ENCODE assay signal across 8 cellular contexts in the genomic region with DNA sequence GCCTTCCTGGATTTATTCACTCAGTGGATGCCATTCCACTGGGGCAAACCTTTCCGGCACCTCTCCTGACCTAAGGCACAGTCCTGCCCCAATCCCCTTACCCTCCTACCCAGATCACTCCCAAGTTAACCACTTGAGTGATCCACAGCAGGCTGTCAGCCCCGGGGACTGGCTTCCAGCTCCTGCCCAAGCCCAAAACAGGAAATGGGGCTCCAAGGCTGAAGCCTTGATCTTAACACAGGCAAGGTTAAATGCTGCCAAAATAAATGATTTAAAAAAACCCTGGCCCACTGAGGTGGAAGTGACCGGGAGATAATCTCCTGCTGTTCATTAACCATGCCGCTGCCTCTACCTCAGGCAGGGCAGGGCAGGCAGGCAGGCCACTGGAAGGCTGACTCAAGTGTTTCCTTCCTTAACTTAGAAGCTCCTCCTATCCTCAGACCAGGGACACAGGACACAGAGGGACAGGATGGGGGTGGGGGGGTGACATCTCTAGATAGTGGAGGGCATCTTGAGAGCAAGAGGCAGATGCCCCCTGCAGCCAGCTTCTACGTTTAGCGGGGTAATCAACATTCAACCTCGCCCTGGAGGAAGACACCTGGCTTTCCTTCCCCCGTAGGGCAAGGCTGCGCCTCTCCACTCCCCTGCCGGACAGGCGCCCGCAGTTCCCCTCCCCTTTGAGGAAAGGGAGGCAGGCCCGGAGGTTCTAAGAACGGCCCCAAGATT. TPM values are rescaled to one million over a fixed set of nuclear protein-coding genes. Genes with fewer than 3 reads are reported as not detected.
A peak's percentile ranks its signal among the peaks of the same experiment; 100 is the strongest.
DNase-seq lines count a peak whose midpoint lies in the region; ATAC-seq, FAIRE-seq and TF ChIP-seq lines count a peak whose summit lies in the region.

No MANE protein-coding gene starts in this region.

- H3K9me3 Mint-ChIP-seq in HFFc6 (no peaks in the 10 kb centered on the region), nephron progenitor cell (peaks cover 11% of the 10 kb centered on the region)

- in situ Hi-C loops in GM13976 (cut with MboI; ENCODE audit: low sequenced_read_pairs, unreplicated experiment): no loop called here

- no peak for FAIRE-seq in GM19239 (lab: Jason Lieb, UNC)

- H3K36me3 Mint-ChIP-seq in HFFc6 (ENCODE audit: low read depth) (peaks cover 15% of the 10 kb centered on the region), nephron progenitor cell (ENCODE audit: low read depth) (no peaks in the 10 kb centered on the region)

- H3K27ac Mint-ChIP-seq in HFFc6 (peak overlapping the region; percentile 99), nephron progenitor cell (no peak overlapping the region)

- no peak for ATAC-seq in GM21723 (IDR thresholded peaks at IDR 0.05; ENCODE audit: unreplicated experiment)

- DNase-seq in AG09309 (ENCODE audit: low read depth) (no peak), HFFc6 (peak; percentile 42), fibroblast of mammary gland (ENCODE audit: low read depth) (peak; percentile 35), nephron progenitor cell (peak; percentile 15), GM13976 (ENCODE audit: low spot score) (no peak), GM19239 (ENCODE audit: insufficient read length, low spot score) (no peak)
- peak; percentile 12 to 23 for DNase-seq in activated CD4-positive, alpha-beta T cell treated with anti-CD3 and anti-CD28 coated beads, Interleukin-2, amount 50 U/mL, for 48 hours

- H3K4me3 Mint-ChIP-seq in HFFc6: peak overlapping the region; percentile 100
- peak overlapping the region; percentile 86 for H3K4me3 Mint-ChIP-seq in nephron progenitor cell

- H3K4me1 Mint-ChIP-seq in HFFc6 (ENCODE audit: low read depth) (peaks cover 66% of the 10 kb centered on the region), nephron progenitor cell (peaks cover 23% of the 10 kb centered on the region)

- no peaks in the 10 kb centered on the region; the same call in 1 of the 2 replicates for H3K27me3 Mint-ChIP-seq in HFFc6 (ENCODE audit: insufficient read depth)
- peaks cover 60% of the 10 kb centered on the region for H3K27me3 Mint-ChIP-seq in nephron progenitor cell (ENCODE audit: low read depth, poor library complexity)

- TF ChIP-seq CTCF in AG09309 (IDR thresholded peaks at IDR 0.05; ENCODE audit: control insufficient read depth, insufficient read depth, low read depth, low read length, missing control alignments) (no peak), HFFc6 (IDR thresholded peaks at IDR 0.05) (no peak), fibroblast of mammary gland (conservative IDR thresholded peaks at IDR 0.05; ENCODE audit: control insufficient read depth, insufficient read depth, low read depth, low read length) (no peak), nephron progenitor cell (IDR thresholded peaks at IDR 0.05) (no peak), GM13976 (IDR thresholded peaks at IDR 0.05; ENCODE audit: borderline replicate concordance, control extremely low read depth, extremely low read depth, insufficient read depth, missing control alignments) (no peak)

- H3K4me3 ChIP-seq in AG09309 (ENCODE audit: control insufficient read depth, low read depth, low read length) (peak overlapping the region; percentile 89), fibroblast of mammary gland (ENCODE audit: control insufficient read depth, low read depth, low read length) (peak overlapping the region; percentile 83)

RNA-seq across cellular contexts. Expression of a gene that starts 1.3 kb away (rescaled TPM):
- 10 to 100 TPM; 76.7 to 92.0 (median 83.6) TPM for total RNA-seq in HFFc6 (2021; fragmentation: NEBNext Ultra II Directional; extraction: Animal tissue kit (Norgen Biotek cat#: 25700))

RNA-seq across cellular contexts. Expression of a gene that starts 40.0 kb away (rescaled TPM):
- 10 to 100 TPM; 10.2 to 17.0 (median 14.7) TPM for total RNA-seq in HFFc6 (2021; fragmentation: NEBNext Ultra II Directional; extraction: Animal tissue kit (Norgen Biotek cat#: 25700))

Comparison
In these comparisons a context has a peak if more than half of its experiments do, and no peak if none do; other contexts are left out.
1. DNase-seq: peak in HFFc6 (single experiment), activated CD4-positive, alpha-beta T cell treated with anti-CD3 and anti-CD28 coated beads, Interleukin-2, amount 50 U/mL, for 48 hours (2 of 2), fibroblast of mammary gland (single experiment) and nephron progenitor cell (single experiment); none in AG09309 (single experiment), GM13976 (single experiment) and GM19239 (single experiment).